In the genomic region with DNA sequence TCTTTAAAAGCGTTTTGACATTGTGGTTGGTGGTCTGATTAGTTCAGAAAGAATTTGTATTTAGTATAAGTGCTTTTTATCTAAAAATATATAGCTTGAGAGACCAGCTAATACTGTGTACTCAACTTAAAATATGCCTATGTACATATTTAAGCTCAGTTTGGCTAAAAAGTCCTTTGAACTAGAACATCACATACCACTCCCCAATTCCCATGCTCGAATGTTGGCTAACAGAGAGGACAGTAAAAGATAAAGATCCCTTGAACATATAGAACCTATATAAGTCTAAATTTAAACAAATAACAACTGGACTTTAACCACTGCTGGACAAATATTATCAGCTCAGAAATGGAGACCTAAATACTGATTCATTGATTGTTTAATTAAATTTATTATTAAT, we compare ENCODE assay signal across 2 cellular contexts.
TF ChIP-seq lines count a peak whose summit lies in the region.

No MANE protein-coding gene starts in this region.

TF ChIP-seq in A549, 52 proteins besides CTCF, POLR2A, EP300 and RAD21:
- TF ChIP-seq, protein P1, sequence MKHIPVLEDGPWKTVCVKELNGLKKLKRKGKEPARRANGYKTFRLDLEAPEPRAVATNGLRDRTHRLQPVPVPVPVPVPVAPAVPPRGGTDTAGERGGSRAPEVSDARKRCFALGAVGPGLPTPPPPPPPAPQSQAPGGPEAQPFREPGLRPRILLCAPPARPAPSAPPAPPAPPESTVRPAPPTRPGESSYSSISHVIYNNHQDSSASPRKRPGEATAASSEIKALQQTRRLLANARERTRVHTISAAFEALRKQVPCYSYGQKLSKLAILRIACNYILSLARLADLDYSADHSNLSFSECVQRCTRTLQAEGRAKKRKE (CRISPR knock-in tag; IDR thresholded peaks at IDR 0.05; ENCODE audit: low read depth), result no peak
- TF ChIP-seq CBX8 (IDR thresholded peaks at IDR 0.05), result no peak
- no peak for TF ChIP-seq RARB (CRISPR knock-in tag; IDR thresholded peaks at IDR 0.05)
- TF ChIP-seq KDM1A (IDR thresholded peaks at IDR 0.05; ENCODE audit: low read depth), result no peak
- no peak for TF ChIP-seq ZSCAN20 (CRISPR knock-in tag; IDR thresholded peaks at IDR 0.05)
- no peak for TF ChIP-seq HOXB5 (CRISPR knock-in tag; IDR thresholded peaks at IDR 0.05)
- no peak for TF ChIP-seq CHD2 (IDR thresholded peaks at IDR 0.05; ENCODE audit: low read length, partially characterized antibody)
- TF ChIP-seq HOXB13 (CRISPR knock-in tag; IDR thresholded peaks at IDR 0.05; ENCODE audit: low read depth), result no peak
- TF ChIP-seq JUN (IDR thresholded peaks at IDR 0.05), result no peak
- TF ChIP-seq FOSB (CRISPR knock-in tag; IDR thresholded peaks at IDR 0.05), result no peak
- TF ChIP-seq, protein P2, sequence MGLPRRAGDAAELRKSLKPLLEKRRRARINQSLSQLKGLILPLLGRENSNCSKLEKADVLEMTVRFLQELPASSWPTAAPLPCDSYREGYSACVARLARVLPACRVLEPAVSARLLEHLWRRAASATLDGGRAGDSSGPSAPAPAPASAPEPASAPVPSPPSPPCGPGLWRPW (IDR thresholded peaks at IDR 0.05), result no peak
- TF ChIP-seq, protein P3, sequence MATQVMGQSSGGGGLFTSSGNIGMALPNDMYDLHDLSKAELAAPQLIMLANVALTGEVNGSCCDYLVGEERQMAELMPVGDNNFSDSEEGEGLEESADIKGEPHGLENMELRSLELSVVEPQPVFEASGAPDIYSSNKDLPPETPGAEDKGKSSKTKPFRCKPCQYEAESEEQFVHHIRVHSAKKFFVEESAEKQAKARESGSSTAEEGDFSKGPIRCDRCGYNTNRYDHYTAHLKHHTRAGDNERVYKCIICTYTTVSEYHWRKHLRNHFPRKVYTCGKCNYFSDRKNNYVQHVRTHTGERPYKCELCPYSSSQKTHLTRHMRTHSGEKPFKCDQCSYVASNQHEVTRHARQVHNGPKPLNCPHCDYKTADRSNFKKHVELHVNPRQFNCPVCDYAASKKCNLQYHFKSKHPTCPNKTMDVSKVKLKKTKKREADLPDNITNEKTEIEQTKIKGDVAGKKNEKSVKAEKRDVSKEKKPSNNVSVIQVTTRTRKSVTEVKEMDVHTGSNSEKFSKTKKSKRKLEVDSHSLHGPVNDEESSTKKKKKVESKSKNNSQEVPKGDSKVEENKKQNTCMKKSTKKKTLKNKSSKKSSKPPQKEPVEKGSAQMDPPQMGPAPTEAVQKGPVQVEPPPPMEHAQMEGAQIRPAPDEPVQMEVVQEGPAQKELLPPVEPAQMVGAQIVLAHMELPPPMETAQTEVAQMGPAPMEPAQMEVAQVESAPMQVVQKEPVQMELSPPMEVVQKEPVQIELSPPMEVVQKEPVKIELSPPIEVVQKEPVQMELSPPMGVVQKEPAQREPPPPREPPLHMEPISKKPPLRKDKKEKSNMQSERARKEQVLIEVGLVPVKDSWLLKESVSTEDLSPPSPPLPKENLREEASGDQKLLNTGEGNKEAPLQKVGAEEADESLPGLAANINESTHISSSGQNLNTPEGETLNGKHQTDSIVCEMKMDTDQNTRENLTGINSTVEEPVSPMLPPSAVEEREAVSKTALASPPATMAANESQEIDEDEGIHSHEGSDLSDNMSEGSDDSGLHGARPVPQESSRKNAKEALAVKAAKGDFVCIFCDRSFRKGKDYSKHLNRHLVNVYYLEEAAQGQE (IDR thresholded peaks at IDR 0.05), result no peak
- no peak for TF ChIP-seq TP53 (CRISPR knock-in tag; IDR thresholded peaks at IDR 0.05)
- no peak for TF ChIP-seq JUNB (IDR thresholded peaks at IDR 0.05)
- no peak for TF ChIP-seq HEYL (CRISPR knock-in tag; IDR thresholded peaks at IDR 0.05)
- no peak for TF ChIP-seq RNF2 (IDR thresholded peaks at IDR 0.05; ENCODE audit: borderline replicate concordance, low read depth)
- TF ChIP-seq ZNF302 (CRISPR knock-in tag; IDR thresholded peaks at IDR 0.05), result no peak
- TF ChIP-seq, protein P4, sequence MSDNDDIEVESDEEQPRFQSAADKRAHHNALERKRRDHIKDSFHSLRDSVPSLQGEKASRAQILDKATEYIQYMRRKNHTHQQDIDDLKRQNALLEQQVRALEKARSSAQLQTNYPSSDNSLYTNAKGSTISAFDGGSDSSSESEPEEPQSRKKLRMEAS (IDR thresholded peaks at IDR 0.05), result no peak

TF ChIP-seq in IMR-90, 13 proteins besides CTCF, POLR2A, EP300 and RAD21:
- TF ChIP-seq RCOR1 (IDR thresholded peaks at IDR 0.05; ENCODE audit: insufficient replicate concordance, low read length) (no peak), BHLHE40 (IDR thresholded peaks at IDR 0.05; ENCODE audit: low read depth, low read length) (no peak), CHD1 (IDR thresholded peaks at IDR 0.05; ENCODE audit: low read depth, low read length) (no peak), MAFK (IDR thresholded peaks at IDR 0.05; ENCODE audit: low read depth, low read length) (no peak), MXI1 (IDR thresholded peaks at IDR 0.05; ENCODE audit: borderline replicate concordance, low read depth, low read length) (no peak), NFE2L2 (IDR thresholded peaks at IDR 0.05; ENCODE audit: low read depth, low read length) (no peak), FOS (IDR thresholded peaks at IDR 0.05; ENCODE audit: low read depth, low read length) (no peak), RFX5 (IDR thresholded peaks at IDR 0.05; ENCODE audit: low read depth, low read length) (no peak), CEBPB (IDR thresholded peaks at IDR 0.05; ENCODE audit: low read depth, low read length) (no peak), SMC3 (IDR thresholded peaks at IDR 0.05; ENCODE audit: low read depth, low read length) (no peak), MAZ (IDR thresholded peaks at IDR 0.05; ENCODE audit: borderline replicate concordance, low read depth, low read length) (no peak)
- TF ChIP-seq, protein P5, sequence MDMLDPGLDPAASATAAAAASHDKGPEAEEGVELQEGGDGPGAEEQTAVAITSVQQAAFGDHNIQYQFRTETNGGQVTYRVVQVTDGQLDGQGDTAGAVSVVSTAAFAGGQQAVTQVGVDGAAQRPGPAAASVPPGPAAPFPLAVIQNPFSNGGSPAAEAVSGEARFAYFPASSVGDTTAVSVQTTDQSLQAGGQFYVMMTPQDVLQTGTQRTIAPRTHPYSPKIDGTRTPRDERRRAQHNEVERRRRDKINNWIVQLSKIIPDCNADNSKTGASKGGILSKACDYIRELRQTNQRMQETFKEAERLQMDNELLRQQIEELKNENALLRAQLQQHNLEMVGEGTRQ (IDR thresholded peaks at IDR 0.05; ENCODE audit: low read depth, low read length), result no peak
- TF ChIP-seq, protein P6, sequence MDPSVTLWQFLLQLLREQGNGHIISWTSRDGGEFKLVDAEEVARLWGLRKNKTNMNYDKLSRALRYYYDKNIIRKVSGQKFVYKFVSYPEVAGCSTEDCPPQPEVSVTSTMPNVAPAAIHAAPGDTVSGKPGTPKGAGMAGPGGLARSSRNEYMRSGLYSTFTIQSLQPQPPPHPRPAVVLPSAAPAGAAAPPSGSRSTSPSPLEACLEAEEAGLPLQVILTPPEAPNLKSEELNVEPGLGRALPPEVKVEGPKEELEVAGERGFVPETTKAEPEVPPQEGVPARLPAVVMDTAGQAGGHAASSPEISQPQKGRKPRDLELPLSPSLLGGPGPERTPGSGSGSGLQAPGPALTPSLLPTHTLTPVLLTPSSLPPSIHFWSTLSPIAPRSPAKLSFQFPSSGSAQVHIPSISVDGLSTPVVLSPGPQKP (IDR thresholded peaks at IDR 0.05; ENCODE audit: borderline replicate concordance, low read depth, low read length), result no peak
TF ChIP-seq in IMR-90: peak in this region for 0.
